In genomic region chr6:142945446-142946180, GRCh38 we compare ENCODE assay signal across 1 cellular context.
TF ChIP-seq lines count a peak whose summit lies in the region.

No MANE protein-coding gene starts in this region.

TF ChIP-seq in WTC11, 78 proteins besides CTCF, POLR2A, EP300 and RAD21 (continued from another document):
- TF ChIP-seq AR (CRISPR knock-in tag; IDR thresholded peaks at IDR 0.05) (no peak), TP53 (CRISPR knock-in tag; IDR thresholded peaks at IDR 0.05) (peak; percentile 33; the same call in 1 of the 2 replicates), ERG (CRISPR knock-in tag; IDR thresholded peaks at IDR 0.05) (no peak), SMAD3 (CRISPR knock-in tag; IDR thresholded peaks at IDR 0.05; ENCODE audit: borderline replicate concordance) (no peak), ZNF232 (CRISPR knock-in tag; IDR thresholded peaks at IDR 0.05) (no peak), PRRX2 (CRISPR knock-in tag; IDR thresholded peaks at IDR 0.05) (no peak), AFF4 (CRISPR knock-in tag; IDR thresholded peaks at IDR 0.05; ENCODE audit: borderline replicate concordance) (no peak), FOXK1 (CRISPR knock-in tag; IDR thresholded peaks at IDR 0.05) (no peak; the same call in 1 of the 2 replicates), ZNF263 (CRISPR knock-in tag; IDR thresholded peaks at IDR 0.05; ENCODE audit: low read depth) (peak; percentile 99), IRF1 (CRISPR knock-in tag; IDR thresholded peaks at IDR 0.05) (no peak)
